Comparison of ENCODE assay signal across 10 cellular contexts in genomic region chr7:21430575-21430954, GRCh38. TPM values are rescaled to one million over a fixed set of nuclear protein-coding genes. Genes with fewer than 3 reads are reported as not detected.
DNase-seq lines count a peak whose midpoint lies in the region; ATAC-seq and TF ChIP-seq lines count a peak whose summit lies in the region.
"Had no signal": no experiment of that assay in that cellular context is flagged by ENCODE, and none has a peak within 500 bp of the region (broad histone marks: within the 10 kb centered on the region; RNA-seq: fewer than 3 reads in every experiment).

No MANE protein-coding gene starts in this region.

- peaks cover 10% of the 10 kb centered on the region for H3K4me1 ChIP-seq in PC-3 (ENCODE audit: insufficient read depth, low read length)
- peaks cover 6% of the 10 kb centered on the region for H3K4me1 ChIP-seq in hepatocyte (ENCODE audit: insufficient read depth)
- H3K4me1 ChIP-seq in thoracic aorta (ENCODE audit: control insufficient read depth in 1 of 2, low read depth in 2 of 2), result peaks cover 25 to 50% of the 10 kb centered on the region in 2 donors
- peaks cover 17 to 48% (median 22%) of the 10 kb centered on the region in 4 donors for H3K4me1 ChIP-seq in upper lobe of left lung
- H3K4me1 ChIP-seq: prostate gland had no signal

- H3K9me3 Mint-ChIP-seq in activated naive CD4-positive, alpha-beta T cell treated with anti-CD3 and anti-CD28 coated beads, Interleukin-2, amount 50 U/mL, for 24 hours, result no peaks in the 10 kb centered on the region

- no peak overlapping the region for H3K27ac Mint-ChIP-seq in activated naive CD4-positive, alpha-beta T cell treated with anti-CD3 and anti-CD28 coated beads, Interleukin-2, amount 50 U/mL, for 24 hours

- H2AFZ ChIP-seq in PC-3 (ENCODE audit: low read length) (no peak overlapping the region), hepatocyte (no peak overlapping the region)

- H3K4me1 Mint-ChIP-seq in activated naive CD4-positive, alpha-beta T cell treated with anti-CD3 and anti-CD28 coated beads, Interleukin-2, amount 50 U/mL, for 24 hours, result peaks cover 81% of the 10 kb centered on the region

- H4K20me1 ChIP-seq in PC-3 (ENCODE audit: low read length) (no peaks in the 10 kb centered on the region), hepatocyte (ENCODE audit: insufficient read depth, poor library complexity, severe bottlenecking) (no peaks in the 10 kb centered on the region)

- no peak for TF ChIP-seq POLR2A in upper lobe of left lung (IDR thresholded peaks at IDR 0.05)

- no peak for DNase-seq in activated naive CD4-positive, alpha-beta T cell treated with Interleukin-2 at 50 U/mL for 16 hours
- no peak for DNase-seq in PC-3
- DNase-seq in hepatocyte (ENCODE audit: low spot score), result no peak
- DNase-seq in thoracic aorta (ENCODE audit: low spot score), result no peak
- DNase-seq in upper lobe of left lung, result no peak
- DNase-seq: NCI-H446 treated with DMSO at 0.1 percent for 48 hours had no signal

- peaks cover 14% of the 10 kb centered on the region for H3K36me3 Mint-ChIP-seq in activated naive CD4-positive, alpha-beta T cell treated with anti-CD3 and anti-CD28 coated beads, Interleukin-2, amount 50 U/mL, for 24 hours

- H3K9me3 ChIP-seq in PC-3 (ENCODE audit: low read length), result no peaks in the 10 kb centered on the region
- H3K9me3 ChIP-seq in hepatocyte (ENCODE audit: low read depth), result no peaks in the 10 kb centered on the region
- no peaks in the 10 kb centered on the region for H3K9me3 ChIP-seq in thoracic aorta
- H3K9me3 ChIP-seq in upper lobe of left lung, result no peaks in the 10 kb centered on the region
- H3K9me3 ChIP-seq: prostate gland had no signal

- H3F3A ChIP-seq in PC-3 (ENCODE audit: low read length, unreplicated experiment), result no peaks in the 10 kb centered on the region

- WGBS in hepatocyte (ENCODE audit: low lambda C conversion rate, missing lambda C conversion rate), result 71% methylated on average over 3 of the region's 3 CpGs
- WGBS in upper lobe of left lung, 2 donors, result 43 to 80% methylated on average over 3 of the region's 3 CpGs

- H3K27ac ChIP-seq in PC-3 (ENCODE audit: low read length), result no peak overlapping the region
- H3K27ac ChIP-seq in hepatocyte, result no peak overlapping the region
- H3K27ac ChIP-seq in thoracic aorta, result no peak overlapping the region
- peak overlapping the region in 1 of 4 donors; percentile 10 for H3K27ac ChIP-seq in upper lobe of left lung
- H3K27ac ChIP-seq: prostate gland had no signal

- ATAC-seq in PC-3 (no peak), thoracic aorta (ENCODE audit: insufficient number of reproducible peaks, low FRiP score, low read depth) (no peak), upper lobe of left lung (ENCODE audit: low FRiP score in 2 of 2) (no peak), HG03280 (IDR thresholded peaks at IDR 0.05; ENCODE audit: unreplicated experiment) (no peak), HG03571 (IDR thresholded peaks at IDR 0.05; ENCODE audit: unreplicated experiment) (no peak)

- TF ChIP-seq CTCF in PC-3 (conservative IDR thresholded peaks at IDR 0.05; ENCODE audit: low read depth, low read length) (no peak), hepatocyte (IDR thresholded peaks at IDR 0.05; ENCODE audit: poor library complexity) (no peak), thoracic aorta (IDR thresholded peaks at IDR 0.05) (no peak), upper lobe of left lung (IDR thresholded peaks at IDR 0.05) (no peak)

- no peak overlapping the region for H3K4me3 ChIP-seq in PC-3 (ENCODE audit: low read length)
- no peak overlapping the region for H3K4me3 ChIP-seq in hepatocyte
- H3K4me3 ChIP-seq in thoracic aorta, result peak overlapping the region; percentile 35
- H3K4me3 ChIP-seq in upper lobe of left lung, result no peak overlapping the region
- H3K4me3 ChIP-seq: prostate gland had no signal

- H3K4me3 Mint-ChIP-seq in activated naive CD4-positive, alpha-beta T cell treated with anti-CD3 and anti-CD28 coated beads, Interleukin-2, amount 50 U/mL, for 24 hours, result peak overlapping the region; percentile 99

- H3K79me2 ChIP-seq in PC-3 (ENCODE audit: low read length) (no peaks in the 10 kb centered on the region), hepatocyte (peaks cover 9% of the 10 kb centered on the region)

- intact Hi-C loops in PC-3 (cut with micrococcal nuclease), result no loop called here

- no TSS peak for BruUV-seq in PC-3 (replicated peaks; lab: Mats Ljungman, UMichigan)

- no peak for TF ChIP-seq EP300 in upper lobe of left lung (IDR thresholded peaks at IDR 0.05)

- H3K4me2 ChIP-seq in PC-3 (ENCODE audit: low read length), result peak overlapping the region; percentile 34; the same call in 1 of the 2 replicates
- H3K4me2 ChIP-seq in hepatocyte, result peak overlapping the region; percentile 22

- no peaks in the 10 kb centered on the region for H3K27me3 Mint-ChIP-seq in activated naive CD4-positive, alpha-beta T cell treated with anti-CD3 and anti-CD28 coated beads, Interleukin-2, amount 50 U/mL, for 24 hours

- POLR2A ChIA-PET in PC-3 (lab: Charles Lee; ENCODE audit: unreplicated experiment), result no interaction called here

- no peaks in the 10 kb centered on the region for H3K27me3 ChIP-seq in PC-3 (ENCODE audit: low read length)
- no peaks in the 10 kb centered on the region for H3K27me3 ChIP-seq in hepatocyte
- no peaks in the 10 kb centered on the region for H3K27me3 ChIP-seq in thoracic aorta (replicated peaks; ENCODE audit: insufficient read depth)
- no peaks in the 10 kb centered on the region for H3K27me3 ChIP-seq in upper lobe of left lung

- no peaks in the 10 kb centered on the region for H3K36me3 ChIP-seq in PC-3 (ENCODE audit: low read depth, low read length)
- H3K36me3 ChIP-seq in hepatocyte (replicated peaks; ENCODE audit: insufficient read depth, low read depth), result no peaks in the 10 kb centered on the region
- H3K36me3 ChIP-seq in thoracic aorta, result no peaks in the 10 kb centered on the region
- peaks cover 0 to 3% (median 0%) of the 10 kb centered on the region in 4 donors for H3K36me3 ChIP-seq in upper lobe of left lung
- H3K36me3 ChIP-seq: prostate gland had no signal

- CTCF ChIA-PET in PC-3 (lab: Charles Lee), result no interaction called here

- no peak overlapping the region for H3K9ac ChIP-seq in PC-3 (ENCODE audit: low read length)

- no peaks in the 10 kb centered on the region for H3K9me2 ChIP-seq in PC-3 (replicated peaks; ENCODE audit: low read length)
- no peaks in the 10 kb centered on the region for H3K9me2 ChIP-seq in hepatocyte (replicated peaks; ENCODE audit: insufficient read depth)

RNA-seq across cellular contexts. Expression of gene SP4, which starts 2.7 kb away (rescaled TPM):
- total RNA-seq in PC-3 (2014; rRNA removed) (2.5 and 3.1 TPM in 2 replicates), hepatocyte (7.5 and 8.0 TPM in 2 replicates), thoracic aorta (1 to 10 TPM; 7.4 to 8.0 TPM), upper lobe of left lung (10 to 100 TPM in 3 of 6 donors, 1 to 10 TPM in 3; 2.4 to 19.3 (median 9.5) TPM)
- polyA plus RNA-seq in hepatocyte, result 1.4 and 2.6 TPM in 2 replicates
